28 cellular contexts compared by ENCODE assay signal in genomic region chr7:158085741-158086695, GRCh38.
DNase-seq lines count a peak whose midpoint lies in the region; ATAC-seq, FAIRE-seq and TF ChIP-seq lines count a peak whose summit lies in the region.
"Had no signal": no experiment of that assay in that cellular context is flagged by ENCODE, and none has a peak within 500 bp of the region (broad histone marks: within the 10 kb centered on the region; RNA-seq: fewer than 3 reads in every experiment).

No MANE protein-coding gene starts in this region.

- ATAC-seq in upper lobe of right lung = no peak
- ATAC-seq: A549; activated T-cell treated with anti-CD3 and anti-CD28 coated beads, Interleukin-2, amount 50 U/mL, for 72 hours; CD8-positive, alpha-beta T cell; effector memory CD8-positive, alpha-beta T cell; PC-3; right cardiac atrium; stimulated activated memory B cell treated with anti-CD40 and anti-IgM and Interleukin-4, amounts not matched to agents 10 μg/mL and 1 μg/mL and 100 μg/mL, for 72 hours; WTC11 had no signal

- no peaks in the 10 kb centered on the region for H3K27me3 ChIP-seq in upper lobe of right lung

- H3K9me3 ChIP-seq in upper lobe of right lung = no peaks in the 10 kb centered on the region
- H3K9me3 ChIP-seq: A549 had no signal

- no peak for TF ChIP-seq CTCF in upper lobe of right lung (IDR thresholded peaks at IDR 0.05)

- DNase-seq in NCI-H748 (lab: John Stamatoyannopoulos, UW; ENCODE audit: unreplicated experiment) (peak; percentile 15), NCI-H748 treated with DMSO at 0.1 percent for 48 hours (lab: John Stamatoyannopoulos, UW) (no peak), SHP77 treated with DMSO at 0.1 percent for 48 hours (lab: John Stamatoyannopoulos, UW) (peak; percentile 49), mesenteric fat pad (ENCODE audit: low spot score) (peak; percentile 49), upper lobe of right lung (peak; percentile 28), GM03348 (ENCODE audit: low spot score) (no peak), SIG-M5 treated with dmso at 0.1 percent for 504 hours (lab: John Stamatoyannopoulos, UW; ENCODE audit: unreplicated experiment) (no peak), GM12891 (ENCODE audit: insufficient read length, low spot score) (no peak)
- DNase-seq: activated CD4-positive, alpha-beta T cell treated with anti-CD3 and anti-CD28 coated beads, Interleukin-2, amount 50 U/mL, for 1 hour; activated naive CD4-positive, alpha-beta T cell treated with anti-CD3 and anti-CD28 coated beads, Interleukin-2, amount 10 ng/mL, durations not matched to agents 7 days and 5 days; activated T-cell treated with anti-CD3 and anti-CD28 coated beads, Interleukin-2, amount 50 U/mL, for 72 hours; AML-193; CD8-positive, alpha-beta T cell; effector memory CD8-positive, alpha-beta T cell; H9; IMR-90; NCI-H1930; NCI-H446; PC-3; stimulated activated CD4-positive, alpha-beta T cell treated with anti-CD3 and anti-CD28 coated beads, Interleukin-4, amount 100 ng/mL, for 4 hours; SW 1271 had no signal

- FAIRE-seq in GM12891 (lab: Jason Lieb, UNC) = no peak
- FAIRE-seq: A549, G401.6 had no signal

- H3K36me3 ChIP-seq in upper lobe of right lung = no peaks in the 10 kb centered on the region

- no peak overlapping the region for H3K27ac ChIP-seq in upper lobe of right lung
- H3K27ac ChIP-seq: A549, coronary artery had no signal

- no peaks in the 10 kb centered on the region for H3K4me1 ChIP-seq in upper lobe of right lung
- H3K4me1 ChIP-seq: A549 had no signal

- intact Hi-C loops in upper lobe of right lung (cut with DNase I) = no loop called here

- no peak for TF ChIP-seq POLR2A in GM12891 (IDR thresholded peaks at IDR 0.05; ENCODE audit: low read depth, low read length)

- no peak overlapping the region for H3K4me3 ChIP-seq in upper lobe of right lung
- H3K4me3 ChIP-seq: A549, coronary artery, lung had no signal

TF ChIP-seq in GM12891, 5 proteins besides CTCF, POLR2A, EP300 and RAD21:
- TF ChIP-seq TAF1 (IDR thresholded peaks at IDR 0.05; ENCODE audit: low read depth, low read length) = no peak
- TF ChIP-seq PAX5 (IDR thresholded peaks at IDR 0.05; ENCODE audit: insufficient read depth, low read length, severe bottlenecking) = no peak
- no peak for TF ChIP-seq POLR2AphosphoS5 (IDR thresholded peaks at IDR 0.05; ENCODE audit: low read depth, low read length)
- TF ChIP-seq SPI1 (IDR thresholded peaks at IDR 0.05; ENCODE audit: low read depth, low read length) = no peak
- no peak for TF ChIP-seq POU2F2 (IDR thresholded peaks at IDR 0.05; ENCODE audit: low read depth, low read length)

Comparison
In these comparisons a context has a peak if more than half of its experiments do, and no peak if none do; other contexts are left out.
1. DNase-seq: peak in NCI-H748 (single experiment), SHP77 treated with DMSO at 0.1 percent for 48 hours (single experiment), mesenteric fat pad (single experiment) and upper lobe of right lung (single experiment); none in NCI-H748 treated with DMSO at 0.1 percent for 48 hours (single experiment), GM03348 (single experiment), SIG-M5 treated with dmso at 0.1 percent for 504 hours (single experiment) and GM12891 (single experiment).